In genomic region chr1:91135799-91136198, GRCh38 we compare ENCODE assay signal across 1 cellular context.
A peak's percentile ranks its signal among the peaks of the same experiment; 100 is the strongest.
TF ChIP-seq lines count a peak whose summit lies in the region.

No MANE protein-coding gene starts in this region.

TF ChIP-seq in K562, 482 proteins besides CTCF, POLR2A, EP300 and RAD21 (continued from another document):
- TF ChIP-seq POLR3A (IDR thresholded peaks at IDR 0.05; ENCODE audit: borderline replicate concordance, extremely low read depth, insufficient read depth, insufficient read length) (no peak), PKNOX1 (IDR thresholded peaks at IDR 0.05) (peak; percentile 80)
